In genomic region chr11:123682976-123683375, GRCh38 we compare ENCODE assay signal across 30 cellular contexts. TPM values are rescaled to one million over a fixed set of nuclear protein-coding genes. Genes with fewer than 3 reads are reported as not detected.
DNase-seq lines count a peak whose midpoint lies in the region; ATAC-seq and TF ChIP-seq lines count a peak whose summit lies in the region.
"Had no signal": no experiment of that assay in that cellular context is flagged by ENCODE, and none has a peak within 500 bp of the region (broad histone marks: within the 10 kb centered on the region; RNA-seq: fewer than 3 reads in every experiment).

No MANE protein-coding gene starts in this region.

- H3K79me2 ChIP-seq in Karpas-422 (ENCODE audit: low read length) (no peaks in the 10 kb centered on the region), OCI-LY3 (ENCODE audit: low read length) (no peaks in the 10 kb centered on the region), MM.1S (ENCODE audit: low read length) (no peaks in the 10 kb centered on the region)

- no peaks in the 10 kb centered on the region for H3F3A ChIP-seq in MM.1S (ENCODE audit: insufficient read depth, low read length)

- peak; percentile 47 for DNase-seq in Karpas-422
- DNase-seq in head of caudate nucleus: peak in 26 of 42 donors; percentile 12 to 78 (median 38)
- peak; percentile 49 for DNase-seq in superior temporal gyrus (ENCODE audit: extremely low spot score)
- DNase-seq in MM.1S: no peak
- DNase-seq in NCI-H524 treated with DMSO at 0.1 percent for 48 hours (lab: John Stamatoyannopoulos, UW): no peak
- DNase-seq: activated CD4-positive, alpha-beta T cell treated with anti-CD3 and anti-CD28 coated beads for 1 hour; activated CD8-positive, alpha-beta memory T cell treated with anti-CD3 and anti-CD28 coated beads for 24 hours; activated naive CD4-positive, alpha-beta T cell; activated T-cell treated with anti-CD3 and anti-CD28 coated beads, Interleukin-2, amount 50 U/mL, for 24 hours; dermis blood vessel endothelial cell; glutamatergic neuron; GM23248; left ventricle myocardium superior; NCI-H1048; NCI-H2081; NCI-H510A treated with DMSO at 0.1 percent for 48 hours; PC-3; SHP77; stimulated activated CD4-positive, alpha-beta T cell treated with anti-CD3 and anti-CD28 coated beads, Interleukin-2, amount 100 ng/mL, for 24 hours; T-helper 1 cell; testis had no signal

- no peak for ATAC-seq in activated CD4-positive, CD25-positive, alpha-beta regulatory T cell treated with anti-CD3 and anti-CD28 coated beads, Interleukin-2, amount 50 U/mL, for 24 hours
- ATAC-seq: left ventricle myocardium superior; PC-3; stimulated activated effector memory CD8-positive, alpha-beta T cell treated with anti-CD3 and anti-CD28 coated beads, Interleukin-12 subunit alpha, Interleukin-12 subunit beta, amount 100 ng/mL, for 72 hours had no signal

- no peak overlapping the region for H3K27ac ChIP-seq in Karpas-422 (ENCODE audit: low read length)
- H3K27ac ChIP-seq in OCI-LY3 (ENCODE audit: low read length): no peak overlapping the region
- H3K27ac ChIP-seq in MM.1S (ENCODE audit: low read length): no peak overlapping the region
- H3K27ac ChIP-seq: breast epithelium, GM23248, neutrophil, skin epidermis, testis, vagina had no signal

- H3K27me3 ChIP-seq in Karpas-422 (ENCODE audit: low read length) (no peaks in the 10 kb centered on the region), OCI-LY3 (ENCODE audit: low read depth, low read length) (peaks cover 31% of the 10 kb centered on the region; the same call in 1 of the 2 replicates), MM.1S (replicated peaks; ENCODE audit: insufficient read depth, low read length) (no peaks in the 10 kb centered on the region)
- H3K27me3 ChIP-seq: adrenal gland, breast epithelium, testis, vagina had no signal

- no peaks in the 10 kb centered on the region for H3K9me2 ChIP-seq in Karpas-422 (replicated peaks; ENCODE audit: insufficient read depth, low read length)
- H3K9me2 ChIP-seq in MM.1S (replicated peaks; ENCODE audit: insufficient read depth, low read length): no peaks in the 10 kb centered on the region

- peaks cover 24% of the 10 kb centered on the region for H3K4me1 ChIP-seq in Karpas-422 (ENCODE audit: low read length)
- H3K4me1 ChIP-seq in OCI-LY3 (ENCODE audit: low read length): no peaks in the 10 kb centered on the region
- H3K4me1 ChIP-seq in MM.1S (ENCODE audit: low read length): no peaks in the 10 kb centered on the region
- H3K4me1 ChIP-seq: adrenal gland, breast epithelium, testis, vagina had no signal

- H2AFZ ChIP-seq in Karpas-422 (ENCODE audit: low read length): no peak overlapping the region
- H2AFZ ChIP-seq in OCI-LY3 (ENCODE audit: low read depth, low read length): no peak overlapping the region
- H2AFZ ChIP-seq in MM.1S (ENCODE audit: low read length): no peak overlapping the region
- H2AFZ ChIP-seq: GM23248 had no signal

- no peak overlapping the region for H3K9ac ChIP-seq in Karpas-422 (ENCODE audit: low read length)
- no peak overlapping the region for H3K9ac ChIP-seq in OCI-LY3 (ENCODE audit: low read length)
- no peak overlapping the region for H3K9ac ChIP-seq in MM.1S (ENCODE audit: low read length)
- H3K9ac ChIP-seq: GM23248 had no signal

- peak overlapping the region; percentile 70 for H3K4me2 ChIP-seq in Karpas-422 (ENCODE audit: low read depth, low read length, poor library complexity, severe bottlenecking)
- H3K4me2 ChIP-seq in OCI-LY3 (ENCODE audit: low read length): peak overlapping the region; percentile 17; the same call in 1 of the 2 replicates
- H3K4me2 ChIP-seq in MM.1S (ENCODE audit: low read depth, low read length): no peak overlapping the region

- no peak for TF ChIP-seq CTCF in OCI-LY3 (IDR thresholded peaks at IDR 0.05; ENCODE audit: low read depth, low read length)
- no peak for TF ChIP-seq CTCF in MM.1S (IDR thresholded peaks at IDR 0.05; ENCODE audit: low read length)

- H4K20me1 ChIP-seq in Karpas-422 (ENCODE audit: insufficient read depth, low read depth, low read length): no peaks in the 10 kb centered on the region
- no peaks in the 10 kb centered on the region for H4K20me1 ChIP-seq in OCI-LY3 (ENCODE audit: insufficient read depth, low read length)
- no peaks in the 10 kb centered on the region for H4K20me1 ChIP-seq in MM.1S (ENCODE audit: insufficient read depth, low read length)

- H3K36me3 ChIP-seq in Karpas-422 (ENCODE audit: insufficient read depth, low read length): no peaks in the 10 kb centered on the region
- no peaks in the 10 kb centered on the region for H3K36me3 ChIP-seq in OCI-LY3 (replicated peaks; ENCODE audit: low read depth, low read length)
- H3K36me3 ChIP-seq in MM.1S (replicated peaks; ENCODE audit: insufficient read depth, low read length): no peaks in the 10 kb centered on the region
- H3K36me3 ChIP-seq: adrenal gland, breast epithelium, neutrophil, vagina had no signal

- H3K9me3 ChIP-seq in Karpas-422 (ENCODE audit: low read length): no peaks in the 10 kb centered on the region
- H3K9me3 ChIP-seq in OCI-LY3 (ENCODE audit: insufficient read depth, low read length): no peaks in the 10 kb centered on the region
- no peaks in the 10 kb centered on the region for H3K9me3 ChIP-seq in MM.1S (replicated peaks; ENCODE audit: insufficient read depth, low read length)
- H3K9me3 ChIP-seq: adrenal gland, breast epithelium, neutrophil, testis, vagina had no signal

- intact Hi-C loops in head of caudate nucleus (cut with DNase I): no loop called here

- H3K4me3 ChIP-seq in Karpas-422 (ENCODE audit: low read length) (peak overlapping the region; percentile 39; the same call in 1 of the 2 replicates), OCI-LY3 (ENCODE audit: low read length) (no peak overlapping the region), MM.1S (ENCODE audit: low read length) (no peak overlapping the region)
- H3K4me3 ChIP-seq: adrenal gland, breast epithelium, GM23248, skin epidermis, testis, vagina had no signal

RNA-seq across cellular contexts. Expression of gene SCN3B, which starts 28.6 kb away (rescaled TPM):
- total RNA-seq in Karpas-422 (2014; rRNA removed; shearing (Covaris generic); ENCODE audit: low replicate concordance): not detected in 2 replicates
- total RNA-seq: GM23248, LHCN-M2 had no signal

RNA-seq across cellular contexts. Expression of gene ZNF202, which starts 58.5 kb away (rescaled TPM):
- 4.7 and 8.7 TPM in 2 replicates for total RNA-seq in Karpas-422 (2014; rRNA removed; shearing (Covaris generic); ENCODE audit: low replicate concordance)

Comparison
In these comparisons a context has a peak if more than half of its experiments do, and no peak if none do; other contexts are left out.
1. DNase-seq: peak in Karpas-422 (single experiment), head of caudate nucleus (26 of 42) and superior temporal gyrus (single experiment); none in MM.1S (single experiment) and NCI-H524 treated with DMSO at 0.1 percent for 48 hours (single experiment).